Comparison of ENCODE assay signal across 14 cellular contexts in the genomic region with DNA sequence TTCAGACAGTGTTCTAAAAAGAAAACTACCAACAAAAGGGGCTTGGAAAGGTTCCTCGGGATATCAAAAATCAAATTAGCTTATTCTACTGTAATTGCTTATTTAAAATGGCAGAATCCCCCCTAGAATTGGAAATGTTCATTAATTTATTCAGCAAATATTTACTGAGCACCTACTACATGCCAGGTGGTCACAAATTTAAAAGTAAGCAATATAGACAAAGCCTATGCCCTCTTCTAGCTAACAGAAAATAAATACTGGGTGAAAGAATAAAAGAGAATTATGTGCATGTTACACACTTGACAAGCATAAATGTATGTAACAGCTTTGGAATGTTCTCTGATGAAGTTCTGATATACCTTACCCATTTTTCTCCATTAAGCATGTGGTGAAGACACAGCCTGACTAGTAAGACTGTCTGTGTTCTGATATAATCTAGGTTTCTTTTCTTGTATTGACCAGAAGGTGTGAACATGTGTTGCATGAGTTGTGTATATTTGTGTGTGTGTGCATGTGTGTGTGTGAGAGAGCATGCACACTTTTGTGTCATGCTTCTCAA.
DNase-seq lines count a peak whose midpoint lies in the region; ATAC-seq and TF ChIP-seq lines count a peak whose summit lies in the region.
"Had no signal": no experiment of that assay in that cellular context is flagged by ENCODE, and none has a peak within 500 bp of the region (broad histone marks: within the 10 kb centered on the region; RNA-seq: fewer than 3 reads in every experiment).

No MANE protein-coding gene starts in this region.

- no peaks in the 10 kb centered on the region for H3K27me3 ChIP-seq in mesenchymal stem cell (ENCODE audit: control insufficient read depth in 1 of 2, insufficient read depth in 1 of 2, low read length in 2 of 2)
- H3K27me3 ChIP-seq in transverse colon: no peaks in the 10 kb centered on the region

- TF ChIP-seq POLR2A in transverse colon (IDR thresholded peaks at IDR 0.05): no peak

- in situ Hi-C loops in transverse colon (cut with MboI; ENCODE audit: low pct_ligation_motif_present in 1 of 4, low pct_unique_long_range_greater_than_20kb in 1 of 4, low sequenced_read_pairs in 3 of 4): no loop called here

- H3K18ac ChIP-seq in mesenchymal stem cell (ENCODE audit: low read depth in 1 of 2, low read length in 2 of 2): peak overlapping the region; percentile 79 to 92

- no peak overlapping the region for H3K23ac ChIP-seq in mesenchymal stem cell (ENCODE audit: low read length in 2 of 2)

- H3K4me3 ChIP-seq in mesenchymal stem cell (ENCODE audit: insufficient read depth in 1 of 2, low read depth in 1 of 2, low read length in 2 of 2) (no peak overlapping the region), transverse colon (no peak overlapping the region)
- H3K4me3 ChIP-seq: GM12878, lower lobe of right lung had no signal

- ATAC-seq in HG03378 (IDR thresholded peaks at IDR 0.05; ENCODE audit: unreplicated experiment): no peak
- ATAC-seq: GM12878 had no signal

- no peak overlapping the region for H3K4me2 ChIP-seq in mesenchymal stem cell (ENCODE audit: low read length, poor library complexity, severe bottlenecking)

- peak; percentile 37 for DNase-seq in DMS 273 (lab: John Stamatoyannopoulos, UW; ENCODE audit: unreplicated experiment)
- DNase-seq in DMS 273 treated with DMSO at 0.1 percent for 48 hours (lab: John Stamatoyannopoulos, UW): no peak
- DNase-seq in amniotic epithelial cell (ENCODE audit: low read depth): peak; percentile 37
- DNase-seq in mesenchymal stem cell: peak; percentile 53
- DNase-seq in transverse colon: no peak
- no peak for DNase-seq in GM10266 (ENCODE audit: extremely low spot score)
- DNase-seq in SK-N-DZ (ENCODE audit: low spot score): no peak
- DNase-seq: 8988T; activated naive CD8-positive, alpha-beta T cell treated with anti-CD3 and anti-CD28 coated beads for 36 hours; foreskin melanocyte; lower lobe of right lung; NCI-H1694 treated with DMSO at 0.1 percent for 48 hours had no signal

- no peak overlapping the region for H4K91ac ChIP-seq in mesenchymal stem cell (ENCODE audit: low read length)

- H2AK5ac ChIP-seq in mesenchymal stem cell (ENCODE audit: low read length, severe bottlenecking): peak overlapping the region; percentile 83

- H3K27ac ChIP-seq in mesenchymal stem cell (ENCODE audit: low read length, poor library complexity, severe bottlenecking) (peak overlapping the region; percentile 99), transverse colon (peak overlapping the region; percentile 67 to 79 (median 72))
- H3K27ac ChIP-seq: lower lobe of right lung had no signal

- peak overlapping the region; percentile 67 for H3K9ac ChIP-seq in mesenchymal stem cell (ENCODE audit: low read length)

- H2BK15ac ChIP-seq in mesenchymal stem cell (ENCODE audit: low read depth, poor library complexity, severe bottlenecking): no peak overlapping the region

- TF ChIP-seq CTCF in transverse colon (IDR thresholded peaks at IDR 0.05): no peak
- no peak for TF ChIP-seq CTCF in GM10266 (IDR thresholded peaks at IDR 0.05; ENCODE audit: control insufficient read depth, insufficient read depth, low read depth, missing control alignments)

- no peak for TF ChIP-seq EP300 in transverse colon (IDR thresholded peaks at IDR 0.05; ENCODE audit: low read depth)

- peak overlapping the region; percentile 66 to 83 for H2BK12ac ChIP-seq in mesenchymal stem cell (ENCODE audit: low read length in 2 of 2)

- no peak overlapping the region for H2BK5ac ChIP-seq in mesenchymal stem cell (ENCODE audit: low read depth, low read length, poor library complexity, severe bottlenecking)

- H2AFZ ChIP-seq in mesenchymal stem cell (ENCODE audit: low read depth, low read length): no peak overlapping the region

- H3K79me1 ChIP-seq in mesenchymal stem cell (replicated peaks; ENCODE audit: low read length, poor library complexity, severe bottlenecking): no peaks in the 10 kb centered on the region

- H3K4me1 ChIP-seq in mesenchymal stem cell (ENCODE audit: control insufficient read depth, insufficient read depth, low read depth, low read length) (peaks cover 1% of the 10 kb centered on the region), transverse colon (peaks cover 17 to 46% (median 28%) of the 10 kb centered on the region in 4 donors)

- H3K36me3 ChIP-seq in mesenchymal stem cell (ENCODE audit: control insufficient read depth in 1 of 2, insufficient read depth in 2 of 2, low read depth in 1 of 2, low read length in 2 of 2): no peaks in the 10 kb centered on the region
- no peaks in the 10 kb centered on the region for H3K36me3 ChIP-seq in transverse colon
- H3K36me3 ChIP-seq: lower lobe of right lung had no signal

- H4K8ac ChIP-seq in mesenchymal stem cell (ENCODE audit: low read length): no peak overlapping the region

- H3K9me3 ChIP-seq in mesenchymal stem cell (ENCODE audit: control insufficient read depth, low read length): no peaks in the 10 kb centered on the region
- H3K9me3 ChIP-seq in transverse colon: no peaks in the 10 kb centered on the region
- H3K9me3 ChIP-seq: lower lobe of right lung had no signal

- H3K14ac ChIP-seq in mesenchymal stem cell (ENCODE audit: low read length in 2 of 2): no peak overlapping the region

- WGBS in mesenchymal stem cell: no CpG with 5 or more reads among the region's 1 CpG
- 83 to 94% methylated on average over 1 of the region's 1 CpG for WGBS in transverse colon (ENCODE audit: low coverage in 1 of 2), 2 donors

- intact Hi-C loops in transverse colon (cut with DNase I; ENCODE audit: low total_unique reads): no loop called here

- H2BK120ac ChIP-seq in mesenchymal stem cell (ENCODE audit: low read depth, low read length): no peak overlapping the region

- H3K4ac ChIP-seq in mesenchymal stem cell (ENCODE audit: low read depth in 1 of 2, low read length in 2 of 2): peak overlapping the region; percentile 57 to 71

Comparison
In these comparisons a context has a peak if more than half of its experiments do, and no peak if none do; other contexts are left out.
1. DNase-seq: peak in DMS 273 (single experiment), amniotic epithelial cell (single experiment) and mesenchymal stem cell (single experiment); none in DMS 273 treated with DMSO at 0.1 percent for 48 hours (single experiment), transverse colon (single experiment), GM10266 (single experiment) and SK-N-DZ (single experiment).